7 cellular contexts compared by ENCODE assay signal in genomic region chr3:101693540-101693939, GRCh38. TPM values are rescaled to one million over a fixed set of nuclear protein-coding genes. Genes with fewer than 3 reads are reported as not detected.
DNase-seq lines count a peak whose midpoint lies in the region; ATAC-seq and TF ChIP-seq lines count a peak whose summit lies in the region.
"Not testable (repeated sequence)": the region's sequence is repeated elsewhere in the genome, so short reads cannot be mapped to it uniquely, and the experiment has no call there.

No MANE protein-coding gene starts in this region.

- ATAC-seq in GM21619 (IDR thresholded peaks at IDR 0.05; ENCODE audit: unreplicated experiment), result peak; percentile 83
- peak; percentile 68 for ATAC-seq in HG03432 (IDR thresholded peaks at IDR 0.05; ENCODE audit: unreplicated experiment)
- ATAC-seq in natural killer cell, result peak; percentile 82 to 89 (median 86)

- H3K27me3 Mint-ChIP-seq in natural killer cell (ENCODE audit: low read depth in 2 of 2), result not testable (repeated sequence)

- not testable (repeated sequence) for H3K27ac ChIP-seq in SJCRH30

- not testable (repeated sequence) for H3K36me3 Mint-ChIP-seq in natural killer cell

- not testable (repeated sequence) for H3K9me3 ChIP-seq in SJCRH30 (replicated peaks)

- H3K36me3 ChIP-seq in SJCRH30, result not testable (repeated sequence)

- not testable (repeated sequence) for DNase-seq in GM12864 (ENCODE audit: low read depth); astrocyte of the cerebellum (ENCODE audit: low read depth); natural killer cell
- peak; percentile 39 to 51 for DNase-seq in SJCRH30
- DNase-seq in glomerular visceral epithelial cell (ENCODE audit: extremely low spot score), result peak; percentile 25

- in situ Hi-C loops in astrocyte of the cerebellum (cut with HindIII; ENCODE audit: low sequenced_read_pairs), result not testable (repeated sequence)

- not testable (repeated sequence) for H3K27me3 ChIP-seq in SJCRH30

- intact Hi-C loops in natural killer cell (cut with micrococcal nuclease), result loop anchor here (10.0 kb wide), 1 partner anchor 531 kb away; no protein-coding TSS in a partner anchor

- H3K4me3 ChIP-seq in GM12864 (ENCODE audit: low read depth, low read length); SJCRH30; astrocyte of the cerebellum (ENCODE audit: low read depth, low read length): not testable (repeated sequence)

- H3K4me1 ChIP-seq in SJCRH30, result peaks cover 19% of the 10 kb centered on the region

- not testable (repeated sequence) for H3K4me1 Mint-ChIP-seq in natural killer cell

- H3K4me3 Mint-ChIP-seq in natural killer cell, result not testable (repeated sequence)

- not testable (repeated sequence) for H3K9me3 Mint-ChIP-seq in natural killer cell

- peak; percentile 65 for TF ChIP-seq CTCF in GM12864 (IDR thresholded peaks at IDR 0.05; ENCODE audit: low read depth, low read length, missing control alignments)
- peak; percentile 47 for TF ChIP-seq CTCF in astrocyte of the cerebellum (IDR thresholded peaks at IDR 0.05; ENCODE audit: low read depth, low read length, missing control alignments)
- TF ChIP-seq CTCF in natural killer cell (IDR thresholded peaks at IDR 0.05), result peak; percentile 39

- H3K27ac Mint-ChIP-seq in natural killer cell, result not testable (repeated sequence)

RNA-seq across cellular contexts. Expression of gene RPL24, which starts 7.0 kb away (rescaled TPM):
- total RNA-seq in SJCRH30 (2014; rRNA removed; shearing (Covaris generic)), result 5,296 and 6,510 TPM in 2 replicates
- 100 to 1,000 TPM; 660 to 850 (median 763) TPM for total RNA-seq in natural killer cell

RNA-seq across cellular contexts. Expression of gene ZBTB11, which starts 16.6 kb away (rescaled TPM):
- 28.6 and 31.3 TPM in 2 replicates for total RNA-seq in SJCRH30 (2014; rRNA removed; shearing (Covaris generic))
- 10 to 100 TPM; 72.0 to 90.9 (median 83.5) TPM for total RNA-seq in natural killer cell

RNA-seq across cellular contexts. Expression of gene CEP97, which starts 30.9 kb away (rescaled TPM):
- total RNA-seq in SJCRH30 (2014; rRNA removed; shearing (Covaris generic)), result 46.3 and 48.9 TPM in 2 replicates
- total RNA-seq in natural killer cell, result 10 to 100 TPM in 1 of 3 donors, 1 to 10 TPM in 2; 8.5 to 11.0 (median 9.4) TPM
